11 cellular contexts compared by ENCODE assay signal in the genomic region with DNA sequence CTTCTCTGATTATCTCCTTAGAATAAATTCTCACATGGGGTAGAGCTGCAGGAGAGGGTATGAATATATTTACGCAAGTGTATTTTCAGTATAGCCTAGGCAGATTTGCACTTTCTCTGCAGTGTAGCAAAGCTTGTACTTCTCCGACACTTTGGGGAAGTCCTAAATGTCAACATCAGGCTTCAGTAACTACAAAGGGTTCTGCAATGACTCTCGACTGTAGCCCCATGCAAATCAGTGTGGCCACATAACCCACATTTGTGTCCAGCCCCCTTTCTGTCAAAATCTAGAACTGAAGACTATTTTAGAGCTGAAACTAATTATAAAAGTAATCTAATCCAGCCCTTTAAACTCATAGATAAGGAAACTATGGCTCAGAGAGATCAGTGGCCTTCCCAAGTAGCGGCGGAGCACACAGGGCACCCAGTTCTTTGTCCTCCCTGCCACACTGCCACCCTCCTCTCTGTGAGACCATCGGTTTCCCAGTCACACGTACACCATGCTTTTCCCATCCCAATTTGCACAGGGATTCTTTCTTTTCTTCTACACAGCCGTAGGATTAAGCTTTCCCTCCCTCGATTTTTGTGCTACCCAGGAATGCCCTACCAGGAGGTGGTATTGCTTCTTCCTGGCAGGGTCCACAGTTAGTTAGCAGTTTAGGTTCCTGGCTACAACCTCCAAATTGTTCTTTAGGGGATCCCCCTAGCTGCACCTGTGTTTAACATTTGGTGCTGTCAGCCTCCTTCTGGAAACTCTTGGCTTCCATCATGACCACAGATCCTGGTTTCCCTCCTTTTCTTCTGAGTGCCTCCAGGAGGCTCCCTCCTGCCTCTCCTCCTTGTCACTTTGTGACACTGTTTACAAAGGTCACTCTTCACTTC. TPM values are rescaled to one million over a fixed set of nuclear protein-coding genes. Genes with fewer than 3 reads are reported as not detected.
A peak's percentile ranks its signal among the peaks of the same experiment; 100 is the strongest.
DNase-seq lines count a peak whose midpoint lies in the region; ATAC-seq and TF ChIP-seq lines count a peak whose summit lies in the region.
"Had no signal": no experiment of that assay in that cellular context is flagged by ENCODE, and none has a peak within 500 bp of the region (broad histone marks: within the 10 kb centered on the region; RNA-seq: fewer than 3 reads in every experiment).

No MANE protein-coding gene starts in this region.

- H3K9ac ChIP-seq in skeletal muscle tissue (ENCODE audit: low read depth in 1 of 3, low read length in 3 of 3), result peak overlapping the region in 1 of 3 donors; percentile 16

- no peaks in the 10 kb centered on the region for H3K27me3 ChIP-seq in skeletal muscle tissue (ENCODE audit: control insufficient read depth in 3 of 3, insufficient read depth in 3 of 3, low read length in 3 of 3)

- no peaks in the 10 kb centered on the region for H3K9me3 ChIP-seq in skeletal muscle tissue (ENCODE audit: control insufficient read depth in 3 of 3, low read length in 3 of 3)

- no peak for TF ChIP-seq CTCF in NB4 (IDR thresholded peaks at IDR 0.05; ENCODE audit: low read depth, low read length)
- TF ChIP-seq CTCF in RWPE1 (conservative IDR thresholded peaks at IDR 0.05; ENCODE audit: low read depth), result no peak

- H3K9me3 Mint-ChIP-seq in activated CD4-positive, alpha-beta T cell treated with anti-CD3 and anti-CD28 coated beads, Interleukin-2, amount 10 ng/mL, durations not matched to agents 24 days and 14 days, result peaks cover 3% of the 10 kb centered on the region
- H3K9me3 Mint-ChIP-seq: natural killer cell had no signal

- peak overlapping the region; percentile 29 for H3K27ac ChIP-seq in skeletal muscle tissue (ENCODE audit: low read depth, low read length)
- no peak overlapping the region for H3K27ac ChIP-seq in RWPE1
- H3K27ac ChIP-seq: epithelial cell of prostate, VCaP had no signal

- POLR2A ChIA-PET in RWPE1 (lab: Yijun Ruan, JAX; ENCODE audit: low non-redundant PET), result interaction anchor here (0.6 kb wide), 1 partner anchor 13 kb away, joined by 3 read pairs; no protein-coding TSS in a partner anchor

- H3K27me3 Mint-ChIP-seq in activated CD4-positive, alpha-beta T cell treated with anti-CD3 and anti-CD28 coated beads, Interleukin-2, amount 10 ng/mL, durations not matched to agents 24 days and 14 days, result peaks cover 10% of the 10 kb centered on the region

- CTCF ChIA-PET in RWPE1 (lab: Yijun Ruan, JAX), result interaction anchor here (1.2 kb wide), 1 partner anchor 19 kb away, joined by 3 read pairs; no protein-coding TSS in a partner anchor

- H3K27ac Mint-ChIP-seq in activated CD4-positive, alpha-beta T cell treated with anti-CD3 and anti-CD28 coated beads, Interleukin-2, amount 10 ng/mL, durations not matched to agents 24 days and 14 days, result peak overlapping the region; percentile 22

- H3K4me3 Mint-ChIP-seq in activated CD4-positive, alpha-beta T cell treated with anti-CD3 and anti-CD28 coated beads, Interleukin-2, amount 10 ng/mL, durations not matched to agents 24 days and 14 days, result no peak overlapping the region
- H3K4me3 Mint-ChIP-seq: natural killer cell had no signal

- H3K4me1 Mint-ChIP-seq in activated CD4-positive, alpha-beta T cell treated with anti-CD3 and anti-CD28 coated beads, Interleukin-2, amount 10 ng/mL, durations not matched to agents 24 days and 14 days, result peaks cover 9% of the 10 kb centered on the region

- H3K4me3 ChIP-seq in NB4 (ENCODE audit: low read depth, low read length), result no peak overlapping the region
- no peak overlapping the region for H3K4me3 ChIP-seq in skeletal muscle tissue (ENCODE audit: low read length in 3 of 3)

- TF ChIP-seq POLR2A in NB4 (IDR thresholded peaks at IDR 0.05; ENCODE audit: extremely low read depth, insufficient read length), result no peak

- intact Hi-C loops in activated CD4-positive, alpha-beta T cell treated with anti-CD3 and anti-CD28 coated beads, Interleukin-2, amount 10 ng/mL, durations not matched to agents 24 days and 14 days (cut with micrococcal nuclease), result no loop called here

- peak; percentile 99 for ATAC-seq in HG02759 (IDR thresholded peaks at IDR 0.05; ENCODE audit: unreplicated experiment)

- no peak for DNase-seq in activated CD4-positive, alpha-beta T cell treated with anti-CD3 and anti-CD28 coated beads, Interleukin-2, amount 10 ng/mL, durations not matched to agents 24 days and 14 days
- DNase-seq in activated CD4-positive, alpha-beta T cell treated with anti-CD3 and anti-CD28 coated beads for 4 hours, result no peak
- DNase-seq in NB4 (ENCODE audit: low read depth), result peak; percentile 47
- no peak for DNase-seq in D341Med (ENCODE audit: low spot score)
- DNase-seq in RWPE1 (ENCODE audit: low spot score), result no peak
- DNase-seq in GOT3 (lab: John Stamatoyannopoulos, UW), result no peak
- DNase-seq: natural killer cell had no signal

- H3K36me3 ChIP-seq in skeletal muscle tissue (ENCODE audit: control insufficient read depth in 3 of 3, insufficient read depth in 3 of 3, low read length in 3 of 3), result peaks cover 0 to 6% (median 6%) of the 10 kb centered on the region in 3 donors

- H3K36me3 Mint-ChIP-seq in activated CD4-positive, alpha-beta T cell treated with anti-CD3 and anti-CD28 coated beads, Interleukin-2, amount 10 ng/mL, durations not matched to agents 24 days and 14 days (ENCODE audit: low read depth), result no peaks in the 10 kb centered on the region
- H3K36me3 Mint-ChIP-seq: natural killer cell had no signal

- peaks cover 31 to 59% (median 46%) of the 10 kb centered on the region in 3 donors for H3K4me1 ChIP-seq in skeletal muscle tissue (ENCODE audit: control insufficient read depth in 3 of 3, insufficient read depth in 3 of 3, low read length in 3 of 3)

RNA-seq across cellular contexts. Expression of a gene that starts 22.9 kb away (rescaled TPM):
- 0.07 TPM in 1 of 2 replicates, not detected in the other for total RNA-seq in activated CD4-positive, alpha-beta T cell treated with anti-CD3 and anti-CD28 coated beads, Interleukin-2, amount 10 ng/mL, durations not matched to agents 24 days and 14 days
- 28.7 TPM for total RNA-seq in skeletal muscle tissue

RNA-seq across cellular contexts. Expression of a gene that starts 41.7 kb away (rescaled TPM):
- not detected in 2 replicates for total RNA-seq in activated CD4-positive, alpha-beta T cell treated with anti-CD3 and anti-CD28 coated beads, Interleukin-2, amount 10 ng/mL, durations not matched to agents 24 days and 14 days
- total RNA-seq in skeletal muscle tissue, result not detected
- total RNA-seq: natural killer cell had no signal

Comparison
In these comparisons a context has a peak if more than half of its experiments do, and no peak if none do; other contexts are left out.
1. RNA of a gene that starts 22.9 kb away (total RNA-seq): 28.7 TPM in skeletal muscle tissue (single experiment); 0.07 TPM in activated CD4-positive, alpha-beta T cell treated with anti-CD3 and anti-CD28 coated beads, Interleukin-2, amount 10 ng/mL, durations not matched to agents 24 days and 14 days; every median in the first group is over 10 times any median in the second.